26 cellular contexts compared by ENCODE assay signal in genomic region chr1:1119272-1119890, GRCh38. TPM values are rescaled to one million over a fixed set of nuclear protein-coding genes. Genes with fewer than 3 reads are reported as not detected.
A peak's percentile ranks its signal among the peaks of the same experiment; 100 is the strongest.
DNase-seq lines count a peak whose midpoint lies in the region; ATAC-seq and TF ChIP-seq lines count a peak whose summit lies in the region.
"Had no signal": no experiment of that assay in that cellular context is flagged by ENCODE, and none has a peak within 500 bp of the region (broad histone marks: within the 10 kb centered on the region; RNA-seq: fewer than 3 reads in every experiment).

No MANE protein-coding gene starts in this region.

- WGBS in sigmoid colon, 2 donors, result 81 to 84% methylated on average over 20 of the region's 20 CpGs

- ATAC-seq in omental fat pad (ENCODE audit: low FRiP score), result no peak
- ATAC-seq in HG02885 (IDR thresholded peaks at IDR 0.05; ENCODE audit: poor library complexity, unreplicated experiment), result no peak
- ATAC-seq: A549; activated T-helper 17 cell treated with anti-CD3 and anti-CD28 coated beads, Interleukin-2, amount 50 U/mL, for 72 hours; left colon; naive thymus-derived CD4-positive, alpha-beta T cell; pancreas had no signal

- POLR2A ChIA-PET in activated CD4-positive, alpha-beta memory T cell treated with anti-CD3 and anti-CD28 coated beads for 36 hours (lab: Charles Lee), result no interaction called here
- POLR2A ChIA-PET in activated CD4-positive, alpha-beta memory T cell treated with anti-CD3 and anti-CD28 coated beads, Interleukin-2, amount 10 ng/mL, durations not matched to agents 7 days and 5 days (lab: Charles Lee), result no interaction called here

- peak; percentile 6 for DNase-seq in activated CD4-positive, alpha-beta memory T cell treated with anti-CD3 and anti-CD28 coated beads for 36 hours
- DNase-seq in activated CD4-positive, alpha-beta memory T cell treated with anti-CD3 and anti-CD28 coated beads, Interleukin-2, amount 10 ng/mL, durations not matched to agents 7 days and 5 days, result no peak
- DNase-seq in NCI-H2171 treated with DMSO at 0.1 percent for 48 hours (lab: John Stamatoyannopoulos, UW) (peak; percentile 74), ecto neural progenitor cell (ENCODE audit: low spot score) (peak; percentile 42), sigmoid colon (peak; percentile 63), omental fat pad (ENCODE audit: low spot score) (no peak), DMS53 treated with DMSO at 0.1 percent for 48 hours (lab: John Stamatoyannopoulos, UW; ENCODE audit: unreplicated experiment) (no peak)
- DNase-seq: activated CD4-positive, alpha-beta T cell treated with anti-CD3 and anti-CD28 coated beads, Interleukin-2, amount 10 ng/mL, durations not matched to agents 24 days and 14 days; activated naive CD8-positive, alpha-beta T cell treated with anti-CD3 and anti-CD28 coated beads for 36 hours; BE2C; DND-41; GM23248; head of caudate nucleus; naive thymus-derived CD4-positive, alpha-beta T cell; NCI-H526; stomach had no signal

- H3K9me3 Mint-ChIP-seq in activated CD4-positive, alpha-beta memory T cell treated with anti-CD3 and anti-CD28 coated beads for 36 hours, result peaks cover 3% of the 10 kb centered on the region
- no peaks in the 10 kb centered on the region for H3K9me3 Mint-ChIP-seq in activated CD4-positive, alpha-beta memory T cell treated with anti-CD3 and anti-CD28 coated beads, Interleukin-2, amount 10 ng/mL, durations not matched to agents 7 days and 5 days
- H3K9me3 Mint-ChIP-seq: activated CD4-positive, alpha-beta T cell treated with anti-CD3 and anti-CD28 coated beads, Interleukin-2, amount 10 ng/mL, durations not matched to agents 24 days and 14 days; activated T-helper 17 cell treated with anti-CD3 and anti-CD28 coated beads, Interleukin-2, amount 50 U/mL, for 72 hours; type B pancreatic cell had no signal

- H3K27me3 Mint-ChIP-seq in activated CD4-positive, alpha-beta memory T cell treated with anti-CD3 and anti-CD28 coated beads for 36 hours, result peaks cover 7% of the 10 kb centered on the region
- H3K27me3 Mint-ChIP-seq in activated CD4-positive, alpha-beta memory T cell treated with anti-CD3 and anti-CD28 coated beads, Interleukin-2, amount 10 ng/mL, durations not matched to agents 7 days and 5 days, result peaks cover 15% of the 10 kb centered on the region
- H3K27me3 Mint-ChIP-seq: activated naive CD8-positive, alpha-beta T cell treated with anti-CD3 and anti-CD28 coated beads for 36 hours; activated T-helper 17 cell treated with anti-CD3 and anti-CD28 coated beads, Interleukin-2, amount 50 U/mL, for 72 hours had no signal

- peaks cover 0 to 40% (median 0%) of the 10 kb centered on the region in 3 donors for H3K27me3 ChIP-seq in sigmoid colon
- H3K27me3 ChIP-seq: pancreas had no signal

- H3K4me3 ChIP-seq in sigmoid colon, result no peak overlapping the region
- H3K4me3 ChIP-seq: A549, GM23248, pancreas, stomach had no signal

- no peak for TF ChIP-seq EP300 in sigmoid colon (IDR thresholded peaks at IDR 0.05)

- TF ChIP-seq CTCF in sigmoid colon (IDR thresholded peaks at IDR 0.05), result no peak
- TF ChIP-seq CTCF in omental fat pad (IDR thresholded peaks at IDR 0.05), result no peak

- no peak for TF ChIP-seq POLR2A in sigmoid colon (IDR thresholded peaks at IDR 0.05)

- peaks cover 3% of the 10 kb centered on the region for H3K36me3 Mint-ChIP-seq in activated CD4-positive, alpha-beta memory T cell treated with anti-CD3 and anti-CD28 coated beads for 36 hours
- H3K36me3 Mint-ChIP-seq in activated CD4-positive, alpha-beta memory T cell treated with anti-CD3 and anti-CD28 coated beads, Interleukin-2, amount 10 ng/mL, durations not matched to agents 7 days and 5 days (ENCODE audit: low read depth), result peaks cover 8% of the 10 kb centered on the region
- H3K36me3 Mint-ChIP-seq: type B pancreatic cell had no signal

- no peaks in the 10 kb centered on the region for H3K36me3 ChIP-seq in sigmoid colon
- H3K36me3 ChIP-seq: BE2C, pancreas, stomach had no signal

- H3K4me1 ChIP-seq in sigmoid colon, result peaks cover 0 to 29% (median 25%) of the 10 kb centered on the region in 4 donors
- H3K4me1 ChIP-seq: BE2C had no signal

- no peaks in the 10 kb centered on the region for H3K9me3 ChIP-seq in sigmoid colon
- H3K9me3 ChIP-seq: A549, BE2C, pancreas, stomach had no signal

- no peak overlapping the region for H3K27ac Mint-ChIP-seq in activated CD4-positive, alpha-beta memory T cell treated with anti-CD3 and anti-CD28 coated beads for 36 hours
- H3K27ac Mint-ChIP-seq in activated CD4-positive, alpha-beta memory T cell treated with anti-CD3 and anti-CD28 coated beads, Interleukin-2, amount 10 ng/mL, durations not matched to agents 7 days and 5 days, result no peak overlapping the region
- H3K27ac Mint-ChIP-seq: activated CD4-positive, alpha-beta T cell treated with anti-CD3 and anti-CD28 coated beads, Interleukin-2, amount 10 ng/mL, durations not matched to agents 24 days and 14 days; activated naive CD8-positive, alpha-beta T cell treated with anti-CD3 and anti-CD28 coated beads for 36 hours; activated T-helper 17 cell treated with anti-CD3 and anti-CD28 coated beads, Interleukin-2, amount 50 U/mL, for 72 hours; naive thymus-derived CD4-positive, alpha-beta T cell; T-helper 1 cell treated with Interleukin-12 subunit alpha and Interleukin-12 subunit beta and Interleukin-4 antibody, amounts not matched to agents 30 μg/mL and 1 μg/mL, for 36 hours; type B pancreatic cell had no signal

- H3K27ac ChIP-seq in sigmoid colon, result no peak overlapping the region
- H3K27ac ChIP-seq: A549, GM23248, pancreas, stomach had no signal

- peaks cover 14% of the 10 kb centered on the region for H3K4me1 Mint-ChIP-seq in activated CD4-positive, alpha-beta memory T cell treated with anti-CD3 and anti-CD28 coated beads for 36 hours (ENCODE audit: low read depth)
- peaks cover 22% of the 10 kb centered on the region for H3K4me1 Mint-ChIP-seq in activated CD4-positive, alpha-beta memory T cell treated with anti-CD3 and anti-CD28 coated beads, Interleukin-2, amount 10 ng/mL, durations not matched to agents 7 days and 5 days
- H3K4me1 Mint-ChIP-seq: activated T-helper 17 cell treated with anti-CD3 and anti-CD28 coated beads, Interleukin-2, amount 50 U/mL, for 72 hours had no signal

- intact Hi-C loops in activated CD4-positive, alpha-beta memory T cell treated with anti-CD3 and anti-CD28 coated beads for 36 hours (cut with micrococcal nuclease), result loop anchor here (5.0 kb wide), 3 partner anchors 87 to 188 kb away; partner anchors contain the start of genes ACAP3 and PUSL1
- intact Hi-C loops in sigmoid colon (cut with DNase I), result loop anchor here (5.0 kb wide), 2 partner anchors 97 to 188 kb away; partner anchors contain the start of genes ACAP3, AGRN and PUSL1

- H3K4me3 Mint-ChIP-seq in activated CD4-positive, alpha-beta memory T cell treated with anti-CD3 and anti-CD28 coated beads for 36 hours, result no peak overlapping the region
- H3K4me3 Mint-ChIP-seq in activated CD4-positive, alpha-beta memory T cell treated with anti-CD3 and anti-CD28 coated beads, Interleukin-2, amount 10 ng/mL, durations not matched to agents 7 days and 5 days, result no peak overlapping the region
- H3K4me3 Mint-ChIP-seq: activated CD4-positive, alpha-beta T cell treated with anti-CD3 and anti-CD28 coated beads, Interleukin-2, amount 10 ng/mL, durations not matched to agents 24 days and 14 days; activated naive CD8-positive, alpha-beta T cell treated with anti-CD3 and anti-CD28 coated beads for 36 hours; activated T-helper 17 cell treated with anti-CD3 and anti-CD28 coated beads, Interleukin-2, amount 50 U/mL, for 72 hours; naive thymus-derived CD4-positive, alpha-beta T cell; T-helper 1 cell treated with Interleukin-12 subunit alpha and Interleukin-12 subunit beta and Interleukin-4 antibody, amounts not matched to agents 30 μg/mL and 1 μg/mL, for 36 hours had no signal

- CTCF ChIA-PET in activated CD4-positive, alpha-beta memory T cell treated with anti-CD3 and anti-CD28 coated beads for 36 hours (lab: Charles Lee), result interaction anchor here (1.0 to 3.3 kb wide), 2 partner anchors 131 to 173 kb away, joined by 3 to 13 read pairs; no protein-coding TSS in a partner anchor
- CTCF ChIA-PET in activated CD4-positive, alpha-beta memory T cell treated with anti-CD3 and anti-CD28 coated beads, Interleukin-2, amount 10 ng/mL, durations not matched to agents 7 days and 5 days (lab: Charles Lee), result interaction anchor here (1.0 kb wide), 1 partner anchor 11 kb away, joined by 3 read pairs; no protein-coding TSS in a partner anchor

RNA-seq across cellular contexts. Expression of gene C1orf159, which starts 3.5 kb away (rescaled TPM):
- total RNA-seq in activated CD4-positive, alpha-beta memory T cell treated with anti-CD3 and anti-CD28 coated beads for 36 hours, result 10 to 100 TPM; 19.5 to 20.5 TPM
- total RNA-seq in activated CD4-positive, alpha-beta memory T cell treated with anti-CD3 and anti-CD28 coated beads, Interleukin-2, amount 10 ng/mL, durations not matched to agents 7 days and 5 days, result 10 to 100 TPM; 18.6 to 19.9 TPM
- total RNA-seq in sigmoid colon (10 to 100 TPM in 2 of 4 donors, 1 to 10 TPM in 2; 7.9 to 13.8 (median 10.4) TPM), omental fat pad (10 to 100 TPM in 2 of 4 donors, 1 to 10 TPM in 2; 5.6 to 12.0 (median 9.5) TPM)
- 10 to 100 TPM in 1 of 3 donors, 1 to 10 TPM in 2; 6.6 to 25.3 (median 6.9) TPM for polyA plus RNA-seq in sigmoid colon

RNA-seq across cellular contexts. Expression of gene RNF223, which starts 45.3 kb away (rescaled TPM):
- not detected for total RNA-seq in activated CD4-positive, alpha-beta memory T cell treated with anti-CD3 and anti-CD28 coated beads for 36 hours
- not detected for total RNA-seq in activated CD4-positive, alpha-beta memory T cell treated with anti-CD3 and anti-CD28 coated beads, Interleukin-2, amount 10 ng/mL, durations not matched to agents 7 days and 5 days
- total RNA-seq in sigmoid colon (not detected), omental fat pad (not detected)
- 1 to 10 TPM in 2 of 3 donors, under 1 TPM in 1; 0.60 to 3.7 (median 1.9) TPM for polyA plus RNA-seq in sigmoid colon
- total RNA-seq: activated CD4-positive, alpha-beta T cell treated with anti-CD3 and anti-CD28 coated beads, Interleukin-2, amount 10 ng/mL, durations not matched to agents 24 days and 14 days; activated naive CD8-positive, alpha-beta T cell treated with anti-CD3 and anti-CD28 coated beads for 36 hours; activated T-helper 17 cell treated with anti-CD3 and anti-CD28 coated beads, Interleukin-2, amount 50 U/mL, for 72 hours; GM23248; SK-MEL-5 had no signal
- polyA plus RNA-seq: GM23248; naive thymus-derived CD4-positive, alpha-beta T cell had no signal

RNA-seq across cellular contexts. Expression of gene TTLL10, which starts 54.3 kb away (rescaled TPM):
- total RNA-seq in activated CD4-positive, alpha-beta memory T cell treated with anti-CD3 and anti-CD28 coated beads for 36 hours, result not detected
- total RNA-seq in activated CD4-positive, alpha-beta memory T cell treated with anti-CD3 and anti-CD28 coated beads, Interleukin-2, amount 10 ng/mL, durations not matched to agents 7 days and 5 days, result not detected
- not detected for total RNA-seq in sigmoid colon
- under 1 TPM; 0.46 to 0.70 (median 0.60) TPM for polyA plus RNA-seq in sigmoid colon
- total RNA-seq in omental fat pad, result 1 to 10 TPM in 1 of 4 donors, under 1 TPM in 2, not detected in 1; 0.48 to 1.0 (median 0.95) TPM
- total RNA-seq: activated CD4-positive, alpha-beta T cell treated with anti-CD3 and anti-CD28 coated beads, Interleukin-2, amount 10 ng/mL, durations not matched to agents 24 days and 14 days; activated naive CD8-positive, alpha-beta T cell treated with anti-CD3 and anti-CD28 coated beads for 36 hours; epithelial cell of proximal tubule; GM23248; MCF 10A; SK-MEL-5 had no signal
- polyA plus RNA-seq: A549; GM23248; naive thymus-derived CD4-positive, alpha-beta T cell had no signal

Comparison
In these comparisons a context has a peak if more than half of its experiments do, and no peak if none do; other contexts are left out.
1. DNase-seq: peak in activated CD4-positive, alpha-beta memory T cell treated with anti-CD3 and anti-CD28 coated beads for 36 hours (single experiment), NCI-H2171 treated with DMSO at 0.1 percent for 48 hours (single experiment), ecto neural progenitor cell (single experiment) and sigmoid colon (single experiment); none in activated CD4-positive, alpha-beta memory T cell treated with anti-CD3 and anti-CD28 coated beads, Interleukin-2, amount 10 ng/mL, durations not matched to agents 7 days and 5 days (single experiment), omental fat pad (single experiment) and DMS53 treated with DMSO at 0.1 percent for 48 hours (single experiment).